Comparison of ENCODE assay signal across 28 cellular contexts in genomic region chr16:4832698-4833343, GRCh38. TPM values are rescaled to one million over a fixed set of nuclear protein-coding genes. Genes with fewer than 3 reads are reported as not detected.
A peak's percentile ranks its signal among the peaks of the same experiment; 100 is the strongest.
DNase-seq lines count a peak whose midpoint lies in the region; ATAC-seq and TF ChIP-seq lines count a peak whose summit lies in the region.
"Had no signal": no experiment of that assay in that cellular context is flagged by ENCODE, and none has a peak within 500 bp of the region (broad histone marks: within the 10 kb centered on the region; RNA-seq: fewer than 3 reads in every experiment).

No MANE protein-coding gene starts in this region.

- peak; percentile 83 for ATAC-seq in left colon
- ATAC-seq: HepG2, K562 had no signal

- no peak overlapping the region for H3K23ac ChIP-seq in trophoblast cell (ENCODE audit: low read length)

- no peak overlapping the region for H2BK5ac ChIP-seq in trophoblast cell (ENCODE audit: low read depth, low read length, poor library complexity)

- WGBS in trophoblast cell (ENCODE audit: extremely low coverage, insufficient coverage, insufficient read length), result no CpG with 5 or more reads among the region's 6 CpGs

- H4K20me1 ChIP-seq in BLaER1, result peaks cover 75% of the 10 kb centered on the region

- H3K14ac ChIP-seq in trophoblast cell (ENCODE audit: low read length), result no peak overlapping the region

- no peaks in the 10 kb centered on the region for H3K79me2 ChIP-seq in trophoblast cell (ENCODE audit: control insufficient read depth, insufficient read depth, low read length, poor library complexity)

- no peak overlapping the region for H3K4ac ChIP-seq in trophoblast cell (ENCODE audit: low read depth, low read length)

- H3K18ac ChIP-seq in trophoblast cell (ENCODE audit: low read length), result no peak overlapping the region

- peaks cover 14% of the 10 kb centered on the region for H3K4me1 ChIP-seq in BLaER1
- H3K4me1 ChIP-seq in trophoblast cell (ENCODE audit: control insufficient read depth in 1 of 2, insufficient read depth in 2 of 2, low read length in 2 of 2), result peaks cover 4% of the 10 kb centered on the region in 2 experiments
- H3K4me1 ChIP-seq: Caco-2 had no signal

- no peak overlapping the region for H2AK5ac ChIP-seq in trophoblast cell (ENCODE audit: low read length)

- H3K36me3 ChIP-seq in BLaER1, result peaks cover 100% of the 10 kb centered on the region
- H3K36me3 ChIP-seq in trophoblast cell (ENCODE audit: control insufficient read depth in 1 of 2, insufficient read depth in 2 of 2, low read length in 2 of 2), result peaks cover 43 to 62% of the 10 kb centered on the region in 2 experiments

- no peak overlapping the region for H3K4me3 ChIP-seq in BLaER1
- H3K4me3 ChIP-seq in LNCaP clone FGC (ENCODE audit: low read depth, low read length), result no peak overlapping the region
- no peak overlapping the region for H3K4me3 ChIP-seq in trophoblast cell (ENCODE audit: low read depth, low read length)
- H3K4me3 ChIP-seq: GM12878, GM23248, K562 had no signal

- H3K27ac ChIP-seq in BLaER1 (no peak overlapping the region), trophoblast cell (ENCODE audit: low read depth, low read length) (no peak overlapping the region)
- H3K27ac ChIP-seq: GM23248, HL-60, RWPE1 had no signal

- H2BK12ac ChIP-seq in trophoblast cell (ENCODE audit: low read length), result no peak overlapping the region

- no peak for TF ChIP-seq CTCF in LNCaP clone FGC (IDR thresholded peaks at IDR 0.05; ENCODE audit: control insufficient read depth, extremely low read depth, insufficient read depth)

- peak; percentile 35 for DNase-seq in LNCaP clone FGC (ENCODE audit: low read depth)
- no peak for DNase-seq in left colon
- DNase-seq in renal cortical epithelial cell (ENCODE audit: low read depth), result peak; percentile 15
- no peak for DNase-seq in NCI-H1105 treated with DMSO at 0.1 percent for 48 hours (lab: John Stamatoyannopoulos, UW)
- DNase-seq in trophoblast cell, result no peak
- no peak for DNase-seq in SK-N-DZ (ENCODE audit: low spot score)
- DNase-seq: Caco-2; CD4-positive, alpha-beta T cell; DMS 273 treated with DMSO at 0.1 percent for 48 hours; DND-41; GM23248; H9; NCI-H1092 treated with DMSO at 0.1 percent for 48 hours; NCI-H146; NCI-H2029; NCI-H2227 treated with DMSO at 0.1 percent for 48 hours; NCI-H510A treated with DMSO at 0.1 percent for 48 hours; NCI-H748 treated with DMSO at 0.1 percent for 48 hours; SHP77 treated with DMSO at 0.1 percent for 48 hours had no signal

- H3K27me3 ChIP-seq in BLaER1, result no peaks in the 10 kb centered on the region
- H3K27me3 ChIP-seq in trophoblast cell (ENCODE audit: insufficient read depth, low read length), result no peaks in the 10 kb centered on the region

- H3K9ac ChIP-seq in BLaER1 (no peak overlapping the region), trophoblast cell (ENCODE audit: low read length) (no peak overlapping the region)
- H3K9ac ChIP-seq: GM23248 had no signal

- H2BK120ac ChIP-seq in trophoblast cell (ENCODE audit: insufficient read depth, low read length, poor library complexity), result no peak overlapping the region

- no peaks in the 10 kb centered on the region for H3K79me1 ChIP-seq in trophoblast cell (ENCODE audit: low read length)

- H3K4me2 ChIP-seq in BLaER1 (0 out of 2 replicates have a peak overlapping the region, but pooled peaks have one; percentile 10), trophoblast cell (ENCODE audit: low read length) (no peak overlapping the region)

- no peak overlapping the region for H2AFZ ChIP-seq in trophoblast cell (ENCODE audit: insufficient read depth, low read length, poor library complexity)
- H2AFZ ChIP-seq: GM23248 had no signal

- H4K91ac ChIP-seq in trophoblast cell (ENCODE audit: low read depth, low read length), result no peak overlapping the region

- H3K9me3 ChIP-seq in BLaER1 (no peaks in the 10 kb centered on the region), trophoblast cell (ENCODE audit: insufficient read depth, low read depth, low read length) (no peaks in the 10 kb centered on the region)
- H3K9me3 ChIP-seq: Caco-2 had no signal

- intact Hi-C loops in left colon (cut with DNase I, micrococcal nuclease), result no loop called here

- no peak overlapping the region for H4K8ac ChIP-seq in trophoblast cell (ENCODE audit: low read depth, low read length)

- H4K12ac ChIP-seq in trophoblast cell (ENCODE audit: low read depth, low read length), result no peak overlapping the region

RNA-seq across cellular contexts. Expression of gene GLYR1, which starts 14.3 kb away (rescaled TPM):
- total RNA-seq in left colon, result 100 to 1,000 TPM; 106 to 114 TPM
- 57.1 and 106 TPM in 2 replicates for total RNA-seq in renal cortical epithelial cell
- 51.9 and 52.1 TPM in 2 replicates for polyA plus RNA-seq in trophoblast cell (2013)
- 49.3 and 50.6 TPM in 2 replicates for polyA plus RNA-seq in SK-N-DZ (2014; cell fraction: cytosol; rRNA removed)
- 35.7 and 56.2 TPM in 2 replicates for polyA plus RNA-seq in SK-N-DZ (2014; cell fraction: nucleus; rRNA removed)

RNA-seq across cellular contexts. Expression of gene UBN1, which starts 14.5 kb away (rescaled TPM):
- total RNA-seq in left colon, result 10 to 100 TPM; 34.8 to 43.5 TPM
- total RNA-seq in renal cortical epithelial cell, result 18.2 and 33.1 TPM in 2 replicates
- polyA plus RNA-seq in trophoblast cell (2013), result 22.6 and 23.0 TPM in 2 replicates
- 31.1 and 34.8 TPM in 2 replicates for polyA plus RNA-seq in SK-N-DZ (2014; cell fraction: cytosol; rRNA removed)
- polyA plus RNA-seq in SK-N-DZ (2014; cell fraction: nucleus; rRNA removed), result 21.0 and 33.5 TPM in 2 replicates

RNA-seq across cellular contexts. Expression of gene ROGDI, which starts 30.4 kb away (rescaled TPM):
- total RNA-seq in left colon (10 to 100 TPM; 21.2 to 26.1 TPM), renal cortical epithelial cell (16.3 and 24.5 TPM in 2 replicates)
- 24.5 and 24.6 TPM in 2 replicates for polyA plus RNA-seq in trophoblast cell (2013)
- polyA plus RNA-seq in SK-N-DZ (2014; cell fraction: cytosol; rRNA removed), result 51.0 and 59.5 TPM in 2 replicates
- polyA plus RNA-seq in SK-N-DZ (2014; cell fraction: nucleus; rRNA removed), result 173 and 199 TPM in 2 replicates

RNA-seq across cellular contexts. Expression of gene SMIM22, which starts 37.7 kb away (rescaled TPM):
- total RNA-seq in left colon (100 to 1,000 TPM; 448 to 580 TPM), renal cortical epithelial cell (16.7 TPM in 1 of 2 replicates, not detected in the other)
- polyA plus RNA-seq in trophoblast cell (2013), result not detected in 2 replicates
- not detected in 2 replicates for polyA plus RNA-seq in SK-N-DZ (2014; cell fraction: cytosol; rRNA removed)
- not detected in 2 replicates for polyA plus RNA-seq in SK-N-DZ (2014; cell fraction: nucleus; rRNA removed)
- total RNA-seq: A673; Caco-2; CD4-positive, alpha-beta T cell; GM12878; GM23248; H9; HepG2; K562 had no signal
- polyA plus RNA-seq: BJ, GM23248, HepG2, K562 had no signal

RNA-seq across cellular contexts. Expression of gene SEPTIN12, which starts 44.7 kb away (rescaled TPM):
- total RNA-seq in left colon, result under 1 TPM in 1 of 2 donors, not detected in 1; 0.75 TPM
- not detected in 2 replicates for total RNA-seq in renal cortical epithelial cell
- 0.27 and 0.42 TPM in 2 replicates for polyA plus RNA-seq in trophoblast cell (2013)
- not detected in 2 replicates for polyA plus RNA-seq in SK-N-DZ (2014; cell fraction: cytosol; rRNA removed)
- polyA plus RNA-seq in SK-N-DZ (2014; cell fraction: nucleus; rRNA removed), result 0.61 TPM in 1 of 2 replicates, not detected in the other
- total RNA-seq: A673; Caco-2; CD4-positive, alpha-beta T cell; GM12878; GM23248; HT-29; K562 had no signal
- polyA plus RNA-seq: BJ, GM12878, GM23248, HepG2, K562 had no signal

Comparison
In these comparisons a context has a peak if more than half of its experiments do, and no peak if none do; other contexts are left out.
1. DNase-seq: peak in LNCaP clone FGC (single experiment) and renal cortical epithelial cell (single experiment); none in left colon (0 of 2), NCI-H1105 treated with DMSO at 0.1 percent for 48 hours (single experiment), trophoblast cell (0 of 2) and SK-N-DZ (single experiment).